ENCODE assay signal across 25 cellular contexts in genomic region chr4:31379364-31379763, GRCh38.
DNase-seq lines count a peak whose midpoint lies in the region; ATAC-seq, FAIRE-seq and TF ChIP-seq lines count a peak whose summit lies in the region.
"Had no signal": no experiment of that assay in that cellular context is flagged by ENCODE, and none has a peak within 500 bp of the region (broad histone marks: within the 10 kb centered on the region; RNA-seq: fewer than 3 reads in every experiment).

No MANE protein-coding gene starts in this region.

- no peak overlapping the region for H3K9ac ChIP-seq in IMR-90 (ENCODE audit: low read depth, low read length)
- no peak overlapping the region for H3K9ac ChIP-seq in K562 (ENCODE audit: insufficient read depth in 1 of 2, low read depth in 2 of 2, low read length in 2 of 2)
- H3K9ac ChIP-seq: BLaER1 had no signal

- no peaks in the 10 kb centered on the region for H3K9me3 ChIP-seq in A549
- H3K9me3 ChIP-seq in IMR-90 (ENCODE audit: control insufficient read depth, insufficient read depth, low read length), result no peaks in the 10 kb centered on the region
- no peaks in the 10 kb centered on the region for H3K9me3 ChIP-seq in K562 (replicated peaks; ENCODE audit: control insufficient read depth, insufficient read depth, low read depth, low read length)
- H3K9me3 ChIP-seq: BE2C, BLaER1 had no signal

- H2AK5ac ChIP-seq in IMR-90 (ENCODE audit: low read depth, low read length), result no peak overlapping the region

- no peak for TF ChIP-seq CTCF in A549 (IDR thresholded peaks at IDR 0.05)
- no peak for TF ChIP-seq CTCF in IMR-90 (conservative IDR thresholded peaks at IDR 0.05; ENCODE audit: low read depth, low read length)
- no peak for TF ChIP-seq CTCF in K562 (IDR thresholded peaks at IDR 0.05 in 2 of 3, conservative IDR thresholded peaks at IDR 0.05 in 1 of 3; ENCODE audit: insufficient read depth in 2 of 3, low read depth in 1 of 3, low read length in 3 of 3)

- H3K79me1 ChIP-seq in IMR-90 (ENCODE audit: low read depth in 1 of 2, low read length in 2 of 2), result no peaks in the 10 kb centered on the region

- intact Hi-C loops in IMR-90 (cut with micrococcal nuclease) (no loop called here), K562 (cut with micrococcal nuclease) (no loop called here)

- H2AK9ac ChIP-seq in IMR-90 (replicated peaks; ENCODE audit: low read depth, low read length, poor library complexity), result no peak overlapping the region

- TF ChIP-seq EP300 in A549 (IDR thresholded peaks at IDR 0.05) (no peak), K562 (IDR thresholded peaks at IDR 0.05; ENCODE audit: low read length) (no peak)

- no peak overlapping the region for H2BK5ac ChIP-seq in IMR-90 (ENCODE audit: low read depth, low read length, poor library complexity, severe bottlenecking)

- no peak overlapping the region for H3K4ac ChIP-seq in IMR-90 (ENCODE audit: low read depth, low read length)

- no peak overlapping the region for H3K56ac ChIP-seq in IMR-90 (ENCODE audit: extremely low read depth, insufficient read depth, low read length)

- H4K91ac ChIP-seq in IMR-90 (ENCODE audit: insufficient read depth, low read depth, low read length), result no peak overlapping the region

- WGBS in A549 (ENCODE audit: missing lambda C conversion rate), result 9% methylated on average over 2 of the region's 2 CpGs
- no CpG with 5 or more reads among the region's 2 CpGs for WGBS in IMR-90 (ENCODE audit: extremely low coverage in 2 of 2, insufficient read length in 1 of 2), 2 experiments
- 0% methylated on average over 2 of the region's 2 CpGs for WGBS in K562 (ENCODE audit: insufficient coverage, low coverage, missing lambda C conversion rate)

- no peak overlapping the region for H4K8ac ChIP-seq in IMR-90 (ENCODE audit: low read depth in 2 of 2, low read length in 2 of 2)

- H4K20me1 ChIP-seq in IMR-90 (ENCODE audit: insufficient read depth, low read length), result no peaks in the 10 kb centered on the region
- no peaks in the 10 kb centered on the region for H4K20me1 ChIP-seq in K562 (replicated peaks; ENCODE audit: control insufficient read depth, insufficient read depth, low read length)
- H4K20me1 ChIP-seq: BLaER1 had no signal

- DNase-seq in A549 (ENCODE audit: low read depth in 1 of 2, low spot score in 1 of 2) (no peak), IMR-90 (no peak), K562 (ENCODE audit: extremely low read depth in 1 of 4, low spot score in 3 of 4) (no peak), HEK293T (ENCODE audit: extremely low spot score) (no peak), NCI-H1048 (lab: John Stamatoyannopoulos, UW) (no peak)
- DNase-seq: 8988T; BE2C; C1 segment of cervical spinal cord; CD4-positive, alpha-beta memory T cell; CD4-positive, CD25-positive, alpha-beta regulatory T cell; CD8-positive, alpha-beta memory T cell; COR-L47; DMS 273 treated with DMSO at 0.1 percent for 48 hours; DMS153; DMS53; DMS79; DND-41; EL; GDM1 had no signal

- ATAC-seq in A549 (no peak), IMR-90 (ENCODE audit: low read depth) (no peak), K562 (no peak), GM21737 (IDR thresholded peaks at IDR 0.05; ENCODE audit: unreplicated experiment) (no peak)
- ATAC-seq: GM12878 had no signal

- dilution Hi-C loops in IMR-90 (cut with HindIII; ENCODE audit: low sequenced_read_pairs, unreplicated experiment), result no loop called here

- H2BK20ac ChIP-seq in IMR-90 (ENCODE audit: low read depth, low read length), result no peak overlapping the region

- H3K4me1 ChIP-seq in A549 (no peaks in the 10 kb centered on the region), IMR-90 (ENCODE audit: control insufficient read depth, insufficient read depth, low read length) (no peaks in the 10 kb centered on the region), K562 (replicated peaks in 1 of 2; ENCODE audit: control insufficient read depth in 2 of 2, insufficient read depth in 2 of 2, low read length in 2 of 2) (no peaks in the 10 kb centered on the region)
- H3K4me1 ChIP-seq: BE2C, BLaER1 had no signal

- in situ Hi-C loops in IMR-90 (cut with MboI; ENCODE audit: low sequenced_read_pairs) (no loop called here), K562 (cut with MboI) (no loop called here)

- no peaks in the 10 kb centered on the region for H3K27me3 ChIP-seq in IMR-90 (ENCODE audit: control insufficient read depth, insufficient read depth, low read length)
- H3K27me3 ChIP-seq in K562 (ENCODE audit: control insufficient read depth in 2 of 2, insufficient read depth in 2 of 2, low read length in 2 of 2), result no peaks in the 10 kb centered on the region
- H3K27me3 ChIP-seq: BE2C, BLaER1 had no signal

- no peak overlapping the region for H3K4me2 ChIP-seq in A549
- no peak overlapping the region for H3K4me2 ChIP-seq in IMR-90 (ENCODE audit: low read depth, low read length)
- H3K4me2 ChIP-seq in K562 (ENCODE audit: insufficient read depth, low read length), result no peak overlapping the region
- H3K4me2 ChIP-seq: BLaER1 had no signal

- H3K79me2 ChIP-seq in K562 (ENCODE audit: control insufficient read depth, insufficient read depth, low read length), result no peaks in the 10 kb centered on the region

- H4K5ac ChIP-seq in IMR-90 (ENCODE audit: low read depth, low read length), result no peak overlapping the region

- H3K27ac ChIP-seq in A549 (no peak overlapping the region), IMR-90 (ENCODE audit: insufficient read depth, low read length) (no peak overlapping the region), K562 (ENCODE audit: extremely low read depth, low read depth, low read length) (no peak overlapping the region)
- H3K27ac ChIP-seq: BLaER1 had no signal

- H3K9me1 ChIP-seq in IMR-90 (ENCODE audit: insufficient read depth, low read length) (no peaks in the 10 kb centered on the region), K562 (ENCODE audit: control insufficient read depth, insufficient read depth, low read length) (no peaks in the 10 kb centered on the region)

- CTCF ChIA-PET in A549 (lab: Yijun Ruan, JAX), result no interaction called here
- CTCF ChIA-PET in IMR-90 (lab: Yijun Ruan, JAX), result no interaction called here
- CTCF ChIA-PET in K562 (lab: Yijun Ruan, JAX; ENCODE audit: low intra/inter-chr PET ratio), result no interaction called here
- CTCF ChIA-PET in HEK293T (lab: Yijun Ruan, JAX), result no interaction called here

- H3K18ac ChIP-seq in IMR-90 (ENCODE audit: low read depth, low read length), result no peak overlapping the region

- no peak overlapping the region for H2BK15ac ChIP-seq in IMR-90 (ENCODE audit: low read depth, low read length)

- TF ChIP-seq RAD21 in A549 (conservative IDR thresholded peaks at IDR 0.05 in 1 of 2, IDR thresholded peaks at IDR 0.05 in 1 of 2), result no peak
- TF ChIP-seq RAD21 in IMR-90 (IDR thresholded peaks at IDR 0.05; ENCODE audit: low read length), result no peak
- no peak for TF ChIP-seq RAD21 in K562 (CRISPR knock-in tag; conservative IDR thresholded peaks at IDR 0.05 in 1 of 2, IDR thresholded peaks at IDR 0.05 in 1 of 2)

- BruUV-seq in IMR-90 (replicated peaks; lab: Mats Ljungman, UMichigan) (no TSS peak), K562 (replicated peaks; lab: Mats Ljungman, UMichigan) (no TSS peak)

- H3K4me3 ChIP-seq in A549 (no peak overlapping the region), IMR-90 (ENCODE audit: insufficient read depth, low read depth, low read length) (no peak overlapping the region), K562 (no peak overlapping the region)
- H3K4me3 ChIP-seq: BLaER1, GM12878 had no signal

- TF ChIP-seq POLR2A in A549 (IDR thresholded peaks at IDR 0.05; ENCODE audit: low read length) (no peak), IMR-90 (IDR thresholded peaks at IDR 0.05; ENCODE audit: low read depth, low read length) (no peak), K562 (conservative IDR thresholded peaks at IDR 0.05) (no peak)

- no peak for FAIRE-seq in A549 (lab: Jason Lieb, UNC)
- no peak for FAIRE-seq in K562 (lab: Jason Lieb, UNC)
- FAIRE-seq: A204.1, GM12878, GM12892, GM18507 had no signal

- no peak overlapping the region for H3K23ac ChIP-seq in IMR-90 (ENCODE audit: low read depth, low read length)

- H3K36me3 ChIP-seq in IMR-90 (ENCODE audit: control insufficient read depth, insufficient read depth, low read length) (no peaks in the 10 kb centered on the region), K562 (ENCODE audit: control insufficient read depth, insufficient read depth, low read length) (no peaks in the 10 kb centered on the region)
- H3K36me3 ChIP-seq: BE2C, BLaER1 had no signal

- H2AFZ ChIP-seq in IMR-90 (replicated peaks; ENCODE audit: low read length, poor library complexity) (no peak overlapping the region), K562 (ENCODE audit: low read depth, low read length) (no peak overlapping the region)

- POLR2A ChIA-PET in A549 (lab: Yijun Ruan, JAX), result no interaction called here
- POLR2A ChIA-PET in IMR-90 (lab: Charles Lee; ENCODE audit: unreplicated experiment), result no interaction called here
- POLR2A ChIA-PET in K562 (lab: Yijun Ruan, JAX), result no interaction called here
- POLR2A ChIA-PET in HEK293T (lab: Yijun Ruan, JAX), result no interaction called here

- no peak overlapping the region for H3K14ac ChIP-seq in IMR-90 (replicated peaks; ENCODE audit: low read depth, low read length)

- H2BK120ac ChIP-seq in IMR-90 (ENCODE audit: low read depth, low read length), result no peak overlapping the region

TF ChIP-seq in A549, 52 proteins besides CTCF, POLR2A, EP300 and RAD21:
- no peak for TF ChIP-seq CBX2 (IDR thresholded peaks at IDR 0.05; ENCODE audit: borderline replicate concordance, low read depth)
- TF ChIP-seq MAFK (IDR thresholded peaks at IDR 0.05; ENCODE audit: partially characterized antibody), result peak; percentile 68
TF ChIP-seq in A549: peak in this region for 1.

TF ChIP-seq in IMR-90, 13 proteins besides CTCF, POLR2A, EP300 and RAD21 (continues in another document):
- peak; percentile 88 for TF ChIP-seq MAFK (IDR thresholded peaks at IDR 0.05; ENCODE audit: low read depth, low read length)

TF ChIP-seq in K562, 482 proteins besides CTCF, POLR2A, EP300 and RAD21:
- TF ChIP-seq ZNF316 (IDR thresholded peaks at IDR 0.05), result peak; percentile 47
- peak; percentile 49; the same call in 1 of the 2 replicates for TF ChIP-seq MAFK (IDR thresholded peaks at IDR 0.05; ENCODE audit: low read length)
- peak; percentile 50; the same call in 1 of the 2 replicates for TF ChIP-seq MAFF (IDR thresholded peaks at IDR 0.05; ENCODE audit: low read length)
- no peak for TF ChIP-seq ETV6 (IDR thresholded peaks at IDR 0.05; ENCODE audit: borderline replicate concordance in 1 of 2, low read depth in 2 of 2, low read length in 1 of 2)
- no peak for TF ChIP-seq ETV6 (CRISPR knock-in tag; IDR thresholded peaks at IDR 0.05; ENCODE audit: borderline replicate concordance)

TF ChIP-seq in HEK293T, 16 proteins besides CTCF, POLR2A, EP300 and RAD21:
- TF ChIP-seq PKNOX1 (IDR thresholded peaks at IDR 0.05), result no peak
- TF ChIP-seq ELF4 (IDR thresholded peaks at IDR 0.05), result no peak
- no peak for TF ChIP-seq CTBP1 (IDR thresholded peaks at IDR 0.05; ENCODE audit: borderline replicate concordance)
TF ChIP-seq in HEK293T: peak in this region for 0.

Comparison
In these comparisons a context has a peak if more than half of its experiments do, and no peak if none do; other contexts are left out.
1. Of the 35 proteins assayed by ChIP-seq in both K562 and A549: peak only in K562: none; only in A549: none; in both: MAFK; in neither: 34.